Comparison of ENCODE assay signal across 25 cellular contexts in the genomic region with DNA sequence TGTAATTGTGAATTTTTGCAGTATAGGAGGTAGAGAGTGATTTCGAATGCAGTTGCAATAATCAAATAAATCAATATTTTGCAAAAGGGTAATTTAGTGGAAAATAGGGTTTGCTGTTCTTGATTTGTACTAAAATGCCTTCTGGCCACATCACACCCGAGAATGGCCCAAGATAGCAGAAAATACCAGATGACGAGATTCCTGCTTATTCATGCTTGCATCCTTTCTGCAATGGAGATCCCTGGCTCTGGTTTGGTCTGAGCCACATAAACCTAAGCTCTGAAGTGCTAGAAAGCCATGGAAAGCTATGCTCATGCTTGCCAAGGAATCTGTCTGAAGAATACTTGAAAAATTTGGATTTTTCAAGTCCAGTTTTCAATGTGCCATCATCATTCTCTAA.
A peak's percentile ranks its signal among the peaks of the same experiment; 100 is the strongest.
DNase-seq lines count a peak whose midpoint lies in the region; ATAC-seq and TF ChIP-seq lines count a peak whose summit lies in the region.
"Had no signal": no experiment of that assay in that cellular context is flagged by ENCODE, and none has a peak within 500 bp of the region (broad histone marks: within the 10 kb centered on the region; RNA-seq: fewer than 3 reads in every experiment).

No MANE protein-coding gene starts in this region.

- H3K27ac Mint-ChIP-seq in WTC11: peak overlapping the region; percentile 71
- H3K27ac Mint-ChIP-seq: activated CD8-positive, alpha-beta T cell treated with anti-CD3 and anti-CD28 coated beads for 36 hours; activated naive CD4-positive, alpha-beta T cell treated with anti-CD3 and anti-CD28 coated beads, Interleukin-2, amount 50 U/mL, for 24 hours had no signal

- no peaks in the 10 kb centered on the region for H3K36me3 ChIP-seq in iPS-20b (ENCODE audit: insufficient read depth, low read depth, low read length)
- H3K36me3 ChIP-seq: BLaER1 treated with 17β-estradiol and CSF1 and Interleukin-3, amounts not matched to agents 10 nM and 100 nM; brain microvascular endothelial cell had no signal

- peak overlapping the region; percentile 63; the same call in 1 of the 2 replicates for H3K9ac ChIP-seq in iPS-20b (ENCODE audit: low read depth, low read length)
- H3K9ac ChIP-seq: BLaER1 treated with 17β-estradiol and CSF1 and Interleukin-3, amounts not matched to agents 10 nM and 100 nM had no signal

- peak overlapping the region; percentile 36; the same call in 1 of the 2 replicates for H3K4me3 ChIP-seq in iPS-20b (ENCODE audit: low read length)
- H3K4me3 ChIP-seq: A549; BLaER1 treated with 17β-estradiol and CSF1 and Interleukin-3, amounts not matched to agents 10 nM and 100 nM; coronary artery; hepatocyte; mucosa of descending colon had no signal

- POLR2A ChIA-PET in WTC11 (lab: Charles Lee): no interaction called here

- peak overlapping the region; percentile 96 for H3K27ac ChIP-seq in iPS-20b (ENCODE audit: low read length)
- H3K27ac ChIP-seq: A549; BLaER1 treated with 17β-estradiol and CSF1 and Interleukin-3, amounts not matched to agents 10 nM and 100 nM; brain microvascular endothelial cell; coronary artery; hepatocyte had no signal

- peaks cover 16% of the 10 kb centered on the region for H3K36me3 Mint-ChIP-seq in WTC11
- H3K36me3 Mint-ChIP-seq: activated naive CD4-positive, alpha-beta T cell treated with anti-CD3 and anti-CD28 coated beads, Interleukin-2, amount 50 U/mL, for 24 hours had no signal

- TF ChIP-seq CTCF in WTC11 (IDR thresholded peaks at IDR 0.05): no peak

- DNase-seq in NCI-H2227 treated with DMSO at 0.1 percent for 48 hours (lab: John Stamatoyannopoulos, UW): peak; percentile 27
- no peak for DNase-seq in NCI-H2227 (lab: John Stamatoyannopoulos, UW; ENCODE audit: unreplicated experiment)
- no peak for DNase-seq in WTC11 (ENCODE audit: low spot score)
- peak; percentile 47 for DNase-seq in retina
- no peak for DNase-seq in medulla oblongata (ENCODE audit: extremely low spot score)
- no peak for DNase-seq in NCI-H1417 treated with DMSO at 0.1 percent for 48 hours (lab: John Stamatoyannopoulos, UW)
- DNase-seq: activated CD8-positive, alpha-beta T cell treated with anti-CD3 and anti-CD28 coated beads for 36 hours; activated T-cell treated with anti-CD3 and anti-CD28 coated beads, Interleukin-2, amount 50 U/mL, for 48 hours; brain microvascular endothelial cell; Karpas-422; mucosa of descending colon; NCI-H1092; NCI-H526 treated with DMSO at 0.1 percent for 48 hours; occipital lobe; right cardiac atrium; SIG-M5; substantia nigra had no signal

- H3K27me3 ChIP-seq in iPS-20b (ENCODE audit: insufficient read depth, low read length): no peaks in the 10 kb centered on the region
- H3K27me3 ChIP-seq: BLaER1 treated with 17β-estradiol and CSF1 and Interleukin-3, amounts not matched to agents 10 nM and 100 nM; brain microvascular endothelial cell; hepatocyte had no signal

- H3K4me1 Mint-ChIP-seq in WTC11: peaks cover 66% of the 10 kb centered on the region
- H3K4me1 Mint-ChIP-seq: activated naive CD4-positive, alpha-beta T cell treated with anti-CD3 and anti-CD28 coated beads, Interleukin-2, amount 50 U/mL, for 24 hours had no signal

- no peaks in the 10 kb centered on the region for H3K27me3 Mint-ChIP-seq in WTC11 (ENCODE audit: low read depth)
- H3K27me3 Mint-ChIP-seq: activated CD8-positive, alpha-beta T cell treated with anti-CD3 and anti-CD28 coated beads for 36 hours; activated naive CD4-positive, alpha-beta T cell treated with anti-CD3 and anti-CD28 coated beads, Interleukin-2, amount 50 U/mL, for 24 hours had no signal

- H3K9me3 ChIP-seq in iPS-20b (ENCODE audit: insufficient read depth, low read depth, low read length): no peaks in the 10 kb centered on the region
- H3K9me3 ChIP-seq: A549; BLaER1 treated with 17β-estradiol and CSF1 and Interleukin-3, amounts not matched to agents 10 nM and 100 nM; mucosa of descending colon had no signal

- CTCF ChIA-PET in WTC11 (lab: Charles Lee): interaction anchor here (0.7 kb wide), 1 partner anchor 67 kb away, joined by 4 read pairs; no protein-coding TSS in a partner anchor

- H3K4me3 Mint-ChIP-seq in WTC11: peak overlapping the region; percentile 29
- H3K4me3 Mint-ChIP-seq: activated CD8-positive, alpha-beta T cell treated with anti-CD3 and anti-CD28 coated beads for 36 hours; activated naive CD4-positive, alpha-beta T cell treated with anti-CD3 and anti-CD28 coated beads, Interleukin-2, amount 50 U/mL, for 24 hours had no signal

- H3K9me3 Mint-ChIP-seq in WTC11: peaks cover 13% of the 10 kb centered on the region
- H3K9me3 Mint-ChIP-seq: activated naive CD4-positive, alpha-beta T cell treated with anti-CD3 and anti-CD28 coated beads, Interleukin-2, amount 50 U/mL, for 24 hours had no signal

- H3K4me1 ChIP-seq in iPS-20b (ENCODE audit: insufficient read depth, low read length): peaks cover 37% of the 10 kb centered on the region; the same call in 1 of the 2 replicates
- H3K4me1 ChIP-seq: A549 had no signal

- ATAC-seq in WTC11 (0 out of 2 replicates have a peak, but pooled peaks have one; percentile 10), GM18909 (IDR thresholded peaks at IDR 0.05; ENCODE audit: poor library complexity, unreplicated experiment) (no peak)
- ATAC-seq: A549; activated CD8-positive, alpha-beta T cell treated with anti-CD3 and anti-CD28 coated beads for 36 hours; left lobe of liver; mucosa of descending colon; right cardiac atrium had no signal

TF ChIP-seq in WTC11, 78 proteins besides CTCF, POLR2A, EP300 and RAD21:
- TF ChIP-seq, protein P1, sequence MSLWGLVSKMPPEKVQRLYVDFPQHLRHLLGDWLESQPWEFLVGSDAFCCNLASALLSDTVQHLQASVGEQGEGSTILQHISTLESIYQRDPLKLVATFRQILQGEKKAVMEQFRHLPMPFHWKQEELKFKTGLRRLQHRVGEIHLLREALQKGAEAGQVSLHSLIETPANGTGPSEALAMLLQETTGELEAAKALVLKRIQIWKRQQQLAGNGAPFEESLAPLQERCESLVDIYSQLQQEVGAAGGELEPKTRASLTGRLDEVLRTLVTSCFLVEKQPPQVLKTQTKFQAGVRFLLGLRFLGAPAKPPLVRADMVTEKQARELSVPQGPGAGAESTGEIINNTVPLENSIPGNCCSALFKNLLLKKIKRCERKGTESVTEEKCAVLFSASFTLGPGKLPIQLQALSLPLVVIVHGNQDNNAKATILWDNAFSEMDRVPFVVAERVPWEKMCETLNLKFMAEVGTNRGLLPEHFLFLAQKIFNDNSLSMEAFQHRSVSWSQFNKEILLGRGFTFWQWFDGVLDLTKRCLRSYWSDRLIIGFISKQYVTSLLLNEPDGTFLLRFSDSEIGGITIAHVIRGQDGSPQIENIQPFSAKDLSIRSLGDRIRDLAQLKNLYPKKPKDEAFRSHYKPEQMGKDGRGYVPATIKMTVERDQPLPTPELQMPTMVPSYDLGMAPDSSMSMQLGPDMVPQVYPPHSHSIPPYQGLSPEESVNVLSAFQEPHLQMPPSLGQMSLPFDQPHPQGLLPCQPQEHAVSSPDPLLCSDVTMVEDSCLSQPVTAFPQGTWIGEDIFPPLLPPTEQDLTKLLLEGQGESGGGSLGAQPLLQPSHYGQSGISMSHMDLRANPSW (CRISPR knock-in tag; conservative IDR thresholded peaks at IDR 0.05; ENCODE audit: low read depth): no peak
- TF ChIP-seq ZNF416 (CRISPR knock-in tag; IDR thresholded peaks at IDR 0.05) (no peak), NFATC4 (CRISPR knock-in tag; IDR thresholded peaks at IDR 0.05) (no peak), ZNF263 (CRISPR knock-in tag; IDR thresholded peaks at IDR 0.05; ENCODE audit: low read depth) (no peak), ZSCAN18 (CRISPR knock-in tag; IDR thresholded peaks at IDR 0.05) (no peak), ZNF138 (CRISPR knock-in tag; conservative IDR thresholded peaks at IDR 0.05) (no peak), CBFB (CRISPR knock-in tag; IDR thresholded peaks at IDR 0.05; ENCODE audit: low read depth) (no peak), MLX (CRISPR knock-in tag; IDR thresholded peaks at IDR 0.05) (no peak)
- TF ChIP-seq, protein P2, sequence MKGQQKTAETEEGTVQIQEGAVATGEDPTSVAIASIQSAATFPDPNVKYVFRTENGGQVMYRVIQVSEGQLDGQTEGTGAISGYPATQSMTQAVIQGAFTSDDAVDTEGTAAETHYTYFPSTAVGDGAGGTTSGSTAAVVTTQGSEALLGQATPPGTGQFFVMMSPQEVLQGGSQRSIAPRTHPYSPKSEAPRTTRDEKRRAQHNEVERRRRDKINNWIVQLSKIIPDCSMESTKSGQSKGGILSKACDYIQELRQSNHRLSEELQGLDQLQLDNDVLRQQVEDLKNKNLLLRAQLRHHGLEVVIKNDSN (CRISPR knock-in tag; IDR thresholded peaks at IDR 0.05): no peak
- TF ChIP-seq, protein P3, sequence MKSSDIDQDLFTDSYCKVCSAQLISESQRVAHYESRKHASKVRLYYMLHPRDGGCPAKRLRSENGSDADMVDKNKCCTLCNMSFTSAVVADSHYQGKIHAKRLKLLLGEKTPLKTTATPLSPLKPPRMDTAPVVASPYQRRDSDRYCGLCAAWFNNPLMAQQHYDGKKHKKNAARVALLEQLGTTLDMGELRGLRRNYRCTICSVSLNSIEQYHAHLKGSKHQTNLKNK (CRISPR knock-in tag; IDR thresholded peaks at IDR 0.05): no peak
- TF ChIP-seq, protein P4, sequence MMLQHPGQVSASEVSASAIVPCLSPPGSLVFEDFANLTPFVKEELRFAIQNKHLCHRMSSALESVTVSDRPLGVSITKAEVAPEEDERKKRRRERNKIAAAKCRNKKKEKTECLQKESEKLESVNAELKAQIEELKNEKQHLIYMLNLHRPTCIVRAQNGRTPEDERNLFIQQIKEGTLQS (CRISPR knock-in tag; conservative IDR thresholded peaks at IDR 0.05): no peak

Comparison
In these comparisons a context has a peak if more than half of its experiments do, and no peak if none do; other contexts are left out.
1. DNase-seq: peak in NCI-H2227 treated with DMSO at 0.1 percent for 48 hours (single experiment) and retina (single experiment); none in NCI-H2227 (single experiment), WTC11 (single experiment), medulla oblongata (single experiment) and NCI-H1417 treated with DMSO at 0.1 percent for 48 hours (single experiment).